ENCODE assay signal across 8 cellular contexts in the genomic region with DNA sequence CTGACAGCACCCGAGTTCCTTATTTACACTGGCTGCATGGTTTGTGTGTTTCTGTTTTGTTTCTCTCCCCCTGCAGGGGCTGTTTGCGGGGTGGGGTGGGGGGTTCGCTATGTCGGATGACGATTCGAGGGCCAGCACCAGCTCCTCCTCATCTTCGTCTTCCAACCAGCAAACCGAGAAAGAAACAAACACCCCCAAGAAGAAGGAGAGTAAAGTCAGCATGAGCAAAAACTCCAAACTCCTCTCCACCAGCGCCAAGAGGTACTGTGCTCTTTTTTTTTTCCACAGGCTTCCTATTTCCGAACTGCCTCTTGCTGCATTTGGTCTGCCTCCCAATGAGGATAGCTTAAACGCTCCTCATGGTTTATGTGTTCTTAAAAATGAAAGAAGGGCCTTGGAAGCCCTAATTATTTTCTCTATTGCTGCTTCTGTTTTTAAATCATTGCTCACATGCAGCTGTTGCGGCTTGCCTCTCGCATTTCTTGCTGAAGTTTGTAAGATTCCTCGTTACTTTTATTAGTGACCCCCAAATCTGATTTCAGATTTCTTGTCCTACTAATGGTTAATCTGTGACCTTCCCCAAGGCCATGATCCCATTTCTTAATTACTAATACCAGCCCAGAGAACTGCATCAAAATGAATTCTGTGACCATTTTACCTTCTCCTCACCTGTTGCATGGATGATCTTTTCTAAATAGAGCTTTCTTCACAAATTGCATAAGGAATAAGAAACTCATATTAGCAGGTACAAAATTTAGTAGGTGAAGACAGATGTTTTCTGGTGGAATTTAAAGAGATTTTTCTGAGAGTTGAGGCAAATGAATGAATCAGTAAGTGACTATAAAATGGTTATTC.
DNase-seq lines count a peak whose midpoint lies in the region; ATAC-seq, FAIRE-seq and TF ChIP-seq lines count a peak whose summit lies in the region.

No MANE protein-coding gene starts in this region.

- DNase-seq in AG10803 (ENCODE audit: low read depth) (peak; percentile 44), H54 (ENCODE audit: insufficient read length, low spot score) (no peak), fibroblast of the conjunctiva (ENCODE audit: low read depth) (peak; percentile 17), D341Med (ENCODE audit: low spot score) (no peak), putamen (ENCODE audit: low spot score) (no peak)

- no peak for ATAC-seq in GM18868 (IDR thresholded peaks at IDR 0.05; ENCODE audit: unreplicated experiment)

- peak overlapping the region; percentile 80 for H3K27ac ChIP-seq in neutrophil

- peak overlapping the region; percentile 77 for H3K4me3 ChIP-seq in AG10803 (ENCODE audit: low read length)
- H3K4me3 ChIP-seq in WI38 (ENCODE audit: low read depth, low read length) = peak overlapping the region; percentile 75
- peak overlapping the region; percentile 61 to 75 for H3K4me3 ChIP-seq in neutrophil (ENCODE audit: low read depth in 1 of 2, low read length in 1 of 2)

- TF ChIP-seq CTCF in AG10803 (conservative IDR thresholded peaks at IDR 0.05; ENCODE audit: low read length) = no peak
- no peak for TF ChIP-seq CTCF in WI38 (IDR thresholded peaks at IDR 0.05; ENCODE audit: low read depth, low read length)
- no peak for TF ChIP-seq CTCF in neutrophil (IDR thresholded peaks at IDR 0.05)

- peak; percentile 57 for FAIRE-seq in H54 (lab: Jason Lieb, UNC)

- no peaks in the 10 kb centered on the region for H3K27me3 ChIP-seq in neutrophil

- no peaks in the 10 kb centered on the region for H3K36me3 ChIP-seq in neutrophil

- TF ChIP-seq POLR2A in H54 (IDR thresholded peaks at IDR 0.05; ENCODE audit: low read depth, low read length) = no peak

- H3K9me3 ChIP-seq in neutrophil = no peaks in the 10 kb centered on the region

- H3K4me1 ChIP-seq in neutrophil (ENCODE audit: control insufficient read depth in 1 of 2, insufficient read depth in 1 of 2, low read depth in 1 of 2, low read length in 1 of 2) = peaks cover 25 to 33% of the 10 kb centered on the region in 2 experiments

Comparison
In these comparisons a context has a peak if more than half of its experiments do, and no peak if none do; other contexts are left out.
1. DNase-seq: peak in AG10803 (single experiment) and fibroblast of the conjunctiva (single experiment); none in H54 (single experiment), D341Med (single experiment) and putamen (single experiment).
2. Peak in every context shown above with its lines, with median percentiles within 50 percentile points of each other: H3K4me3 ChIP-seq.